Comparison of ENCODE assay signal across 26 cellular contexts in the genomic region with DNA sequence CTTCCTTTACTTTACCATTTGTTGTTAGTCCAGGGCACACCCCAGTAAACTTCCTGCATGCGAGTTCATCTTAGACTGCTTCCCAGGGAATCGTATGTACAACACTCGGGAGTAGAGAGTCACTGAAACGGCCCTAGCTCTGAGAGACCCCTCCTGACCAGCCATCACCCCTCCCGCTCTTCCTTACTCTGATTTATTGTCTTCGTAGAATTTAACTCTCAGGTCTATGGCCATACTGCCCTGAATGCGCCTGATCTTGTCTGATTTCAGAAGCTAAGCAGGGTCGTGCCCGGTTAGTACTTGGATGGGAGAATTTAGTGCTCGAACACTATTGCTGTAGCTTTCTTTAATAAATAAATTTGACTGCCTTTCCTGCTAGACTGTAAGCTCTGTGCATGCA.
DNase-seq lines count a peak whose midpoint lies in the region; ATAC-seq, FAIRE-seq and TF ChIP-seq lines count a peak whose summit lies in the region.
"Had no signal": no experiment of that assay in that cellular context is flagged by ENCODE, and none has a peak within 500 bp of the region (broad histone marks: within the 10 kb centered on the region; RNA-seq: fewer than 3 reads in every experiment).

No MANE protein-coding gene starts in this region.

- no peak overlapping the region for H2BK20ac ChIP-seq in H9 (ENCODE audit: low read depth, low read length, poor library complexity, severe bottlenecking)

- H4K5ac ChIP-seq in H9 (ENCODE audit: insufficient read length, low read depth, low read length), result no peak overlapping the region

- no peaks in the 10 kb centered on the region for H3K9me3 ChIP-seq in H9 (ENCODE audit: control insufficient read depth, low read depth, low read length)
- H3K9me3 ChIP-seq in gastrocnemius medialis, result no peaks in the 10 kb centered on the region
- no peaks in the 10 kb centered on the region for H3K9me3 ChIP-seq in small intestine (ENCODE audit: control insufficient read depth, low read depth)
- H3K9me3 ChIP-seq: A549; BE2C; BLaER1 treated with 17β-estradiol and CSF1 and Interleukin-3, amounts not matched to agents 10 nM and 100 nM had no signal

- no peak overlapping the region for H2BK5ac ChIP-seq in H9 (ENCODE audit: insufficient read length, low read length)

- no peak overlapping the region for H3K18ac ChIP-seq in H9 (ENCODE audit: insufficient read length, low read depth, low read length)

- H3K4me3 Mint-ChIP-seq in H9 (no peak overlapping the region), osteocyte (ENCODE audit: unreplicated experiment) (no peak overlapping the region)
- no peak overlapping the region for H3K4me3 Mint-ChIP-seq in central memory CD8-positive, alpha-beta T cell
- H3K4me3 Mint-ChIP-seq: CD14-positive monocyte; CD4-positive, alpha-beta T cell; GM23338 had no signal

- H2AK5ac ChIP-seq in H9 (ENCODE audit: insufficient read length, low read length), result no peak overlapping the region

- no peak for DNase-seq in H9
- no peak for DNase-seq in central memory CD8-positive, alpha-beta T cell (ENCODE audit: low spot score in 2 of 2)
- peak; percentile 71 for DNase-seq in left kidney (ENCODE audit: low read depth, low spot score)
- DNase-seq in osteocyte (ENCODE audit: extremely low spot score, unreplicated experiment), result no peak
- no peak for DNase-seq in gastrocnemius medialis
- no peak for DNase-seq in small intestine
- DNase-seq in substantia nigra (lab: John Stamatoyannopoulos, UW), result no peak
- DNase-seq: 8988T; ACHN; AML-193; BE2C; Calu3; CD4-positive, alpha-beta T cell; CD8-positive, alpha-beta memory T cell; DMS53; DMS79 treated with DMSO at 0.1 percent for 48 hours; GF-D8; HCEC 1CT had no signal

- H3K4me3 ChIP-seq in gastrocnemius medialis (no peak overlapping the region), small intestine (ENCODE audit: low read depth in 1 of 2, low read length in 2 of 2) (no peak overlapping the region)
- H3K4me3 ChIP-seq: A549; BLaER1 treated with 17β-estradiol and CSF1 and Interleukin-3, amounts not matched to agents 10 nM and 100 nM; GM23338 had no signal

- H3K27ac ChIP-seq in H9 (ENCODE audit: insufficient read length, low read depth, low read length) (no peak overlapping the region), gastrocnemius medialis (no peak overlapping the region), small intestine (ENCODE audit: low read depth in 1 of 2, low read length in 1 of 2) (no peak overlapping the region), substantia nigra (ENCODE audit: low read depth, low read length, poor library complexity, severe bottlenecking) (no peak overlapping the region)
- H3K27ac ChIP-seq: A549; BLaER1 treated with 17β-estradiol and CSF1 and Interleukin-3, amounts not matched to agents 10 nM and 100 nM had no signal

- no peak overlapping the region for H4K91ac ChIP-seq in H9 (ENCODE audit: insufficient read length, low read depth, low read length)

- no peak overlapping the region for H3K4ac ChIP-seq in H9 (ENCODE audit: low read depth, low read length)

- ATAC-seq in central memory CD8-positive, alpha-beta T cell (replicated peaks; ENCODE audit: extremely low read depth, poor library complexity, severe bottlenecking), result no peak
- ATAC-seq in HG02884 (IDR thresholded peaks at IDR 0.05; ENCODE audit: unreplicated experiment) (no peak), gastrocnemius medialis (no peak)
- ATAC-seq: A549, GM23338 had no signal

- no peak overlapping the region for H2BK12ac ChIP-seq in H9 (ENCODE audit: insufficient read length, low read depth, low read length)

- H2BK15ac ChIP-seq in H9 (ENCODE audit: low read depth, low read length), result no peak overlapping the region

- H3K36me3 Mint-ChIP-seq in H9 (ENCODE audit: insufficient read depth in 1 of 3, low read depth in 3 of 3) (peaks cover 0 to 21% (median 4%) of the 10 kb centered on the region in 3 experiments; a peak in 4 of 7 replicates), osteocyte (ENCODE audit: unreplicated experiment) (peaks cover 71% of the 10 kb centered on the region)
- peaks cover 2% of the 10 kb centered on the region for H3K36me3 Mint-ChIP-seq in central memory CD8-positive, alpha-beta T cell (ENCODE audit: insufficient read depth)
- H3K36me3 Mint-ChIP-seq: CD14-positive monocyte; CD8-positive, alpha-beta memory T cell had no signal

- no peak overlapping the region for H4K8ac ChIP-seq in H9 (replicated peaks; ENCODE audit: insufficient read length, low read depth, low read length)

- H3K27me3 ChIP-seq in H9 (ENCODE audit: insufficient read depth, low read length), result no peaks in the 10 kb centered on the region
- H3K27me3 ChIP-seq in gastrocnemius medialis, result no peaks in the 10 kb centered on the region
- no peaks in the 10 kb centered on the region for H3K27me3 ChIP-seq in small intestine (ENCODE audit: control insufficient read depth in 2 of 2, insufficient read depth in 2 of 2, low read length in 2 of 2)
- H3K27me3 ChIP-seq: BE2C; BLaER1 treated with 17β-estradiol and CSF1 and Interleukin-3, amounts not matched to agents 10 nM and 100 nM had no signal

- peak overlapping the region in 2 of 3 experiments; percentile 8 to 87; a peak in 4 of 7 replicates for H3K27ac Mint-ChIP-seq in H9
- H3K27ac Mint-ChIP-seq in central memory CD8-positive, alpha-beta T cell (ENCODE audit: low read depth), result peak overlapping the region; percentile 38
- peak overlapping the region; percentile 3 for H3K27ac Mint-ChIP-seq in osteocyte (ENCODE audit: unreplicated experiment)
- H3K27ac Mint-ChIP-seq: CD14-positive monocyte; CD4-positive, alpha-beta T cell; GM23338 had no signal

- no peaks in the 10 kb centered on the region for H3K79me2 ChIP-seq in H9 (ENCODE audit: insufficient read depth, low read length)

- H3K9me3 Mint-ChIP-seq in H9 (no peaks in the 10 kb centered on the region), osteocyte (ENCODE audit: unreplicated experiment) (no peaks in the 10 kb centered on the region)
- H3K9me3 Mint-ChIP-seq in central memory CD8-positive, alpha-beta T cell, result no peaks in the 10 kb centered on the region
- H3K9me3 Mint-ChIP-seq: CD14-positive monocyte; CD4-positive, alpha-beta T cell; CD8-positive, alpha-beta memory T cell; GM23338 had no signal

- H3K23me2 ChIP-seq in H9 (ENCODE audit: insufficient read length, low read depth, low read length, poor library complexity, severe bottlenecking), result no peaks in the 10 kb centered on the region

- no peak overlapping the region for H2BK120ac ChIP-seq in H9 (ENCODE audit: low read depth, low read length, poor library complexity, severe bottlenecking)

- WGBS in H9 (ENCODE audit: extremely low coverage, insufficient read length, low lambda C conversion rate), result no CpG with 5 or more reads among the region's 10 CpGs
- WGBS in small intestine, 3 donors, result 93 to 94% (median 93%) methylated on average over 10 of the region's 10 CpGs

- no peak for TF ChIP-seq POLR2A in gastrocnemius medialis (IDR thresholded peaks at IDR 0.05)

- no peak overlapping the region for H2AFZ ChIP-seq in H9 (ENCODE audit: low read length)
- H2AFZ ChIP-seq: GM23338 had no signal

- no peaks in the 10 kb centered on the region for H3K36me3 ChIP-seq in gastrocnemius medialis
- no peaks in the 10 kb centered on the region for H3K36me3 ChIP-seq in small intestine (ENCODE audit: control insufficient read depth in 2 of 2, insufficient read depth in 2 of 2, low read length in 2 of 2)
- H3K36me3 ChIP-seq: BE2C; BLaER1 treated with 17β-estradiol and CSF1 and Interleukin-3, amounts not matched to agents 10 nM and 100 nM had no signal

- H3K27me3 Mint-ChIP-seq in H9 (ENCODE audit: low read depth) (no peaks in the 10 kb centered on the region), osteocyte (ENCODE audit: unreplicated experiment) (no peaks in the 10 kb centered on the region)
- H3K27me3 Mint-ChIP-seq in central memory CD8-positive, alpha-beta T cell, result no peaks in the 10 kb centered on the region
- H3K27me3 Mint-ChIP-seq: CD4-positive, alpha-beta T cell had no signal

- in situ Hi-C loops in gastrocnemius medialis (cut with MboI; ENCODE audit: low sequenced_read_pairs in 4 of 4), result no loop called here

- H3K56ac ChIP-seq in H9 (ENCODE audit: insufficient read length, low read depth, low read length), result no peak overlapping the region

- intact Hi-C loops in gastrocnemius medialis (cut with DNase I; ENCODE audit: low total_unique reads), result no loop called here

- H3K14ac ChIP-seq in H9 (ENCODE audit: insufficient read depth, low read length), result no peak overlapping the region

- H3K9ac ChIP-seq in H9 (ENCODE audit: extremely low read depth, insufficient read length, low read length), result no peak overlapping the region
- H3K9ac ChIP-seq: BLaER1 treated with 17β-estradiol and CSF1 and Interleukin-3, amounts not matched to agents 10 nM and 100 nM had no signal

- H3K4me1 Mint-ChIP-seq in H9 (peaks cover 24 to 28% of the 10 kb centered on the region in 2 experiments), osteocyte (ENCODE audit: unreplicated experiment) (peaks cover 4% of the 10 kb centered on the region)
- H3K4me1 Mint-ChIP-seq in central memory CD8-positive, alpha-beta T cell, result no peaks in the 10 kb centered on the region
- H3K4me1 Mint-ChIP-seq: CD14-positive monocyte; CD8-positive, alpha-beta memory T cell had no signal

- no peaks in the 10 kb centered on the region for H4K20me1 ChIP-seq in H9 (ENCODE audit: control insufficient read depth, insufficient read depth, insufficient read length)
- H4K20me1 ChIP-seq: BLaER1 treated with 17β-estradiol and CSF1 and Interleukin-3, amounts not matched to agents 10 nM and 100 nM had no signal

- no peak overlapping the region for H3K23ac ChIP-seq in H9 (ENCODE audit: insufficient read length, low read depth, low read length)

- no peak for FAIRE-seq in small intestine (lab: Jason Lieb, UNC)
- FAIRE-seq: A549, GM12891, GM18507, H54 had no signal

- no peak overlapping the region for H3K4me2 ChIP-seq in H9 (ENCODE audit: insufficient read depth, insufficient read length, low read length)
- H3K4me2 ChIP-seq: A549; BLaER1 treated with 17β-estradiol and CSF1 and Interleukin-3, amounts not matched to agents 10 nM and 100 nM; GM23338 had no signal

- H3K79me1 ChIP-seq in H9 (ENCODE audit: insufficient read depth, low read depth, low read length, poor library complexity, severe bottlenecking), result no peaks in the 10 kb centered on the region

- H3K4me1 ChIP-seq in H9 (ENCODE audit: insufficient read depth, low read length) (no peaks in the 10 kb centered on the region), gastrocnemius medialis (no peaks in the 10 kb centered on the region), small intestine (ENCODE audit: control insufficient read depth in 2 of 2, insufficient read depth in 1 of 2, low read depth in 1 of 2, low read length in 1 of 2) (no peaks in the 10 kb centered on the region)
- H3K4me1 ChIP-seq: A549, BE2C had no signal

- H3T11ph ChIP-seq in H9 (ENCODE audit: low read length), result no peak overlapping the region

- no peak for TF ChIP-seq CTCF in H9 (conservative IDR thresholded peaks at IDR 0.05)
- no peak for TF ChIP-seq CTCF in osteocyte (IDR thresholded peaks at IDR 0.05)
- TF ChIP-seq CTCF in gastrocnemius medialis (IDR thresholded peaks at IDR 0.05 in 4 of 5, conservative IDR thresholded peaks at IDR 0.05 in 1 of 5), result no peak
